In the genomic region with DNA sequence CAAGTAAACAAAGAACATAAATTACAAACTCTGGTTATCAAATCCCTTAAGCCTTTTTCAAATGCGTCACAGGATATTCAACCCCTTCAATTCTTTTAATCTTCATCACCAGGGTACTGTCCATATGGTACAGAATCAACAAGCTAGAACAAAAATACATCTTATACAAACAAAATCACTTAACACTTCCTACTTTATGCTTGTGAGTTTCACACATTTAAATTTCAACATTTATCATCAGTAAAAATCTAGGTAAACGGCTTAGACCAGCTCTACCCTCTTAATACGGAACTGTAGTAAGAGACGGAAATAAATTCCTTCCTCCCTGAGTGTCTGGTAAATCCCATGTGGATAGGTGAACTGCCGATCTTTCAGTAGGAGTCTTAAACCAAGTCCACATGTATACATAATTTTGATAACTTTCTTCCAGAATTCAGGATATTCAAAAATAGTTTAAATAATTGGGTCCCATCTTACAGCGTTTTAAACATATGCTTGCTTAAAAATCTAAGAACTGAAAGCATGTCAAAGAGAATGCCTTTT, we compare ENCODE assay signal across 13 cellular contexts. TPM values are rescaled to one million over a fixed set of nuclear protein-coding genes. Genes with fewer than 3 reads are reported as not detected.
DNase-seq lines count a peak whose midpoint lies in the region; ATAC-seq and TF ChIP-seq lines count a peak whose summit lies in the region.
"Had no signal": no experiment of that assay in that cellular context is flagged by ENCODE, and none has a peak within 500 bp of the region (broad histone marks: within the 10 kb centered on the region; RNA-seq: fewer than 3 reads in every experiment).

No MANE protein-coding gene starts in this region.

- in situ Hi-C loops in astrocyte of the spinal cord (cut with HindIII; ENCODE audit: low sequenced_read_pairs), result no loop called here

- peaks cover 26% of the 10 kb centered on the region for H3K9me3 Mint-ChIP-seq in nephron progenitor cell

- peaks cover 11% of the 10 kb centered on the region for H3K36me3 Mint-ChIP-seq in nephron progenitor cell (ENCODE audit: low read depth)

- H3K27ac Mint-ChIP-seq in nephron progenitor cell, result no peak overlapping the region
- H3K27ac Mint-ChIP-seq: activated T-cell treated with anti-CD3 and anti-CD28 coated beads, Interleukin-2, amount 50 U/mL, for 72 hours had no signal

- 42 to 54% methylated on average over 6 of the region's 6 CpGs for WGBS in esophagus squamous epithelium, 2 donors

- H3K27me3 ChIP-seq in BE2C (peaks cover 36% of the 10 kb centered on the region), esophagus squamous epithelium (peaks cover 0 to 56% (median 0%) of the 10 kb centered on the region in 4 donors), tibial artery (no peaks in the 10 kb centered on the region)

- H3K4me3 ChIP-seq in BE2C (ENCODE audit: low read depth, low read length), result peak overlapping the region; percentile 12; the same call in 1 of the 2 replicates
- no peak overlapping the region for H3K4me3 ChIP-seq in LNCaP clone FGC (ENCODE audit: low read depth, low read length)
- peak overlapping the region; percentile 61 for H3K4me3 ChIP-seq in astrocyte of the spinal cord (ENCODE audit: low read depth, low read length)
- peak overlapping the region in 1 of 4 donors; percentile 59 for H3K4me3 ChIP-seq in esophagus squamous epithelium
- no peak overlapping the region for H3K4me3 ChIP-seq in tibial artery

- H3K4me1 ChIP-seq in BE2C, result no peaks in the 10 kb centered on the region
- peaks cover 0 to 8% (median 4%) of the 10 kb centered on the region in 3 donors for H3K4me1 ChIP-seq in esophagus squamous epithelium
- peaks cover 0 to 12% (median 6%) of the 10 kb centered on the region in 4 donors for H3K4me1 ChIP-seq in tibial artery

- no peak for TF ChIP-seq CTCF in BE2C (IDR thresholded peaks at IDR 0.05; ENCODE audit: low read depth, low read length)
- no peak for TF ChIP-seq CTCF in LNCaP clone FGC (IDR thresholded peaks at IDR 0.05; ENCODE audit: control insufficient read depth, extremely low read depth, insufficient read depth)
- TF ChIP-seq CTCF in astrocyte of the spinal cord (IDR thresholded peaks at IDR 0.05; ENCODE audit: low read depth, low read length), result no peak
- TF ChIP-seq CTCF in nephron progenitor cell (IDR thresholded peaks at IDR 0.05), result no peak
- no peak for TF ChIP-seq CTCF in esophagus squamous epithelium (IDR thresholded peaks at IDR 0.05)
- TF ChIP-seq CTCF in tibial artery (IDR thresholded peaks at IDR 0.05), result no peak

- H3K4me3 Mint-ChIP-seq in nephron progenitor cell, result peak overlapping the region; percentile 96

- TF ChIP-seq POLR2A in esophagus squamous epithelium (IDR thresholded peaks at IDR 0.05), result no peak

- H3K27ac ChIP-seq in esophagus squamous epithelium (no peak overlapping the region), tibial artery (no peak overlapping the region)
- H3K27ac ChIP-seq: spleen had no signal

- H3K36me3 ChIP-seq in BE2C (no peaks in the 10 kb centered on the region), esophagus squamous epithelium (no peaks in the 10 kb centered on the region), tibial artery (no peaks in the 10 kb centered on the region)
- H3K36me3 ChIP-seq: spleen had no signal

- H3K9me3 ChIP-seq in BE2C, result no peaks in the 10 kb centered on the region
- H3K9me3 ChIP-seq in esophagus squamous epithelium, result no peaks in the 10 kb centered on the region
- H3K9me3 ChIP-seq in tibial artery, result no peaks in the 10 kb centered on the region
- H3K9me3 ChIP-seq: spleen had no signal

- peaks cover 13% of the 10 kb centered on the region for H3K27me3 Mint-ChIP-seq in nephron progenitor cell (ENCODE audit: low read depth, poor library complexity)

- no peak for ATAC-seq in GM18870 (IDR thresholded peaks at IDR 0.05; ENCODE audit: unreplicated experiment)

- DNase-seq in BE2C (no peak), LNCaP clone FGC (ENCODE audit: low read depth) (peak; percentile 52), astrocyte of the spinal cord (ENCODE audit: low read depth, low spot score) (peak; percentile 16), nephron progenitor cell (no peak), esophagus squamous epithelium (lab: John Stamatoyannopoulos, UW) (no peak), tibial artery (no peak), A172 (ENCODE audit: low spot score) (no peak)
- DNase-seq: activated T-cell treated with anti-CD3 and anti-CD28 coated beads, Interleukin-2, amount 50 U/mL, for 72 hours; mesendoderm; NCI-H1436 treated with DMSO at 0.1 percent for 48 hours; spleen; stimulated activated CD8-positive, alpha-beta memory T cell treated with anti-CD3 and anti-CD28 coated beads, Interleukin-4, amount 100 ng/mL, for 48 hours had no signal

- peaks cover 18% of the 10 kb centered on the region for H3K4me1 Mint-ChIP-seq in nephron progenitor cell

- intact Hi-C loops in esophagus squamous epithelium (cut with DNase I) (no loop called here), tibial artery (cut with DNase I; ENCODE audit: low total_unique reads) (no loop called here)

RNA-seq across cellular contexts. Expression of a gene that starts 1.0 kb away (rescaled TPM):
- 4.1 TPM for polyA plus RNA-seq in BE2C (2012; ENCODE audit: insufficient read depth, insufficient read length, low read depth)
- total RNA-seq in esophagus squamous epithelium, result under 1 TPM in 1 of 4 donors, not detected in 3; 0.38 TPM
- total RNA-seq in A172 (2014; rRNA removed; shearing (Covaris generic)), result 0.24 and 0.60 TPM in 2 replicates
- total RNA-seq: activated T-cell treated with anti-CD3 and anti-CD28 coated beads, Interleukin-2, amount 50 U/mL, for 72 hours; spleen had no signal

RNA-seq across cellular contexts. Expression of a gene that starts 58.2 kb away (rescaled TPM):
- 18.6 TPM for polyA plus RNA-seq in BE2C (2012; ENCODE audit: insufficient read depth, insufficient read length, low read depth)
- total RNA-seq in esophagus squamous epithelium, result 10 to 100 TPM; 25.7 to 44.6 (median 37.7) TPM
- 41.3 and 46.3 TPM in 2 replicates for total RNA-seq in A172 (2014; rRNA removed; shearing (Covaris generic))

RNA-seq across cellular contexts. Expression of a gene that starts 58.6 kb away (rescaled TPM):
- 63.9 TPM for polyA plus RNA-seq in BE2C (2012; ENCODE audit: insufficient read depth, insufficient read length, low read depth)
- total RNA-seq in esophagus squamous epithelium, result 10 to 100 TPM in 1 of 4 donors, 1 to 10 TPM in 3; 5.7 to 10.7 (median 7.4) TPM
- total RNA-seq in A172 (2014; rRNA removed; shearing (Covaris generic)), result 83.7 and 92.4 TPM in 2 replicates

RNA-seq across cellular contexts. Expression of a gene that starts 59.5 kb away (rescaled TPM):
- 6.5 TPM for polyA plus RNA-seq in BE2C (2012; ENCODE audit: insufficient read depth, insufficient read length, low read depth)
- total RNA-seq in esophagus squamous epithelium, result 10 to 100 TPM in 2 of 4 donors, 1 to 10 TPM in 2; 7.0 to 21.4 (median 11.8) TPM
- 8.4 and 9.6 TPM in 2 replicates for total RNA-seq in A172 (2014; rRNA removed; shearing (Covaris generic))

Comparison
In these comparisons a context has a peak if more than half of its experiments do, and no peak if none do; other contexts are left out.
1. DNase-seq: peak in LNCaP clone FGC (single experiment) and astrocyte of the spinal cord (single experiment); none in BE2C (single experiment), nephron progenitor cell (single experiment), esophagus squamous epithelium (single experiment), tibial artery (0 of 2) and A172 (single experiment).
2. H3K4me3 ChIP-seq: peak in BE2C (single experiment) and astrocyte of the spinal cord (single experiment); none in LNCaP clone FGC (single experiment) and tibial artery (0 of 2).